8 cellular contexts compared by ENCODE assay signal in the genomic region with DNA sequence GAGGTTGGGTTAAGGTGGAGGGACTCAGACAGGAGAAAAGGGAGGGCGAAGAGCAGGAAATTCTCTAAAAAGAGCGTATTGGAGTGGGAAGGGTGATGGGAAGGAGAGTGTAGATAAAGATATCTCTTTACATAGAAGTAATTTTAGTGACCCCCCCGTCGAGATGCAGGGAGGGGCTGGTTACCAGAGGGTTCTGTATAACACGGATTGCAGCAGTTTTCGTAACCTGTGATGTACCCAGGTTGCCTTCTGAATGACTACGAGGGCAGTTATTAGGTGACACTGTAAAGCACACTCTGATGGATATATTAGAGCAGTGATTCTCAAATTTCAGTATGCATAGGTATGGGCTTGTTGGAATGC. TPM values are rescaled to one million over a fixed set of nuclear protein-coding genes. Genes with fewer than 3 reads are reported as not detected.
A peak's percentile ranks its signal among the peaks of the same experiment; 100 is the strongest.
DNase-seq lines count a peak whose midpoint lies in the region; ATAC-seq, FAIRE-seq and TF ChIP-seq lines count a peak whose summit lies in the region.

No MANE protein-coding gene starts in this region.

- no peak for FAIRE-seq in GM12878 (lab: Jason Lieb, UNC)

- no peak for TF ChIP-seq RAD21 in GM12878 (IDR thresholded peaks at IDR 0.05; ENCODE audit: insufficient read depth, low read depth, low read length)

- CTCF ChIA-PET in GM12878 (lab: Yijun Ruan, JAX), result interaction anchor here (1.3 to 2.8 kb wide), 3 partner anchors 12 to 142 kb away, joined by 3 to 11 read pairs (median 5); no protein-coding TSS in a partner anchor

- peaks cover 17% of the 10 kb centered on the region for H3K4me1 Mint-ChIP-seq in stimulated activated naive CD8-positive, alpha-beta T cell treated with anti-CD3 and anti-CD28 coated beads, Interleukin-15, Interleukin-2, amounts not matched to agents 100 ng/mL and 50 ng/mL, for 24 hours (ENCODE audit: low read depth)
- H3K4me1 Mint-ChIP-seq in mesothelial cell of epicardium, result peaks cover 13% of the 10 kb centered on the region

- no peaks in the 10 kb centered on the region for H3K4me1 ChIP-seq in GM12878 (ENCODE audit: control insufficient read depth, insufficient read depth, low read length)

- SMC1A ChIA-PET in GM12878 (lab: Charles Lee; ENCODE audit: uncharacterized antibody, unreplicated experiment), result interaction anchor here (0.8 to 1.3 kb wide), 6 partner anchors 11 to 243 kb away, joined by 3 to 4 read pairs (median 3); no protein-coding TSS in a partner anchor

- intact Hi-C loops in GM12878 (cut with micrococcal nuclease; ENCODE audit: unreplicated experiment), result no loop called here

- no peaks in the 10 kb centered on the region for H3K79me2 ChIP-seq in GM12878 (ENCODE audit: control insufficient read depth, insufficient read depth, low read length)

- no peak for DNase-seq in stimulated activated naive CD8-positive, alpha-beta T cell treated with anti-CD3 and anti-CD28 coated beads, Interleukin-15, Interleukin-2, amounts not matched to agents 100 U/mL and 50 U/mL, for 24 hours
- DNase-seq in GM12878 (ENCODE audit: low read depth, low spot score) (no peak), mesothelial cell of epicardium (ENCODE audit: low spot score in 2 of 2, unreplicated experiment in 2 of 2) (no peak), NCI-H146 treated with DMSO at 0.1 percent for 48 hours (lab: John Stamatoyannopoulos, UW; ENCODE audit: unreplicated experiment) (no peak)
- DNase-seq in activated CD4-positive, CD25-positive, alpha-beta regulatory T cell (lab: John Stamatoyannopoulos, UW), result no peak

- no peaks in the 10 kb centered on the region for H3K9me3 ChIP-seq in GM12878 (replicated peaks; ENCODE audit: control insufficient read depth, insufficient read depth, low read length)

- WGBS in GM12878 (ENCODE audit: insufficient coverage, insufficient replicate concordance, low lambda C conversion rate, missing lambda C conversion rate), result 2% methylated on average over 7 of the region's 7 CpGs

- RAD21 ChIA-PET in GM12878 (lab: Charles Lee; ENCODE audit: unreplicated experiment), result interaction anchor here (1.0 to 1.9 kb wide), 2 partner anchors 19 to 66 kb away, joined by 3 to 5 read pairs; no protein-coding TSS in a partner anchor

- peak overlapping the region; percentile 91 for H3K27ac Mint-ChIP-seq in stimulated activated naive CD8-positive, alpha-beta T cell treated with anti-CD3 and anti-CD28 coated beads, Interleukin-15, Interleukin-2, amounts not matched to agents 100 ng/mL and 50 ng/mL, for 24 hours
- H3K27ac Mint-ChIP-seq in mesothelial cell of epicardium, result peak overlapping the region; percentile 95

- H3K9ac ChIP-seq in GM12878 (ENCODE audit: control insufficient read depth, insufficient read depth, low read length), result peak overlapping the region; percentile 73; the same call in 1 of the 2 replicates

- no peaks in the 10 kb centered on the region for H3K27me3 Mint-ChIP-seq in stimulated activated naive CD8-positive, alpha-beta T cell treated with anti-CD3 and anti-CD28 coated beads, Interleukin-15, Interleukin-2, amounts not matched to agents 100 ng/mL and 50 ng/mL, for 24 hours
- no peaks in the 10 kb centered on the region for H3K27me3 Mint-ChIP-seq in mesothelial cell of epicardium (ENCODE audit: low read depth)

- H3K36me3 Mint-ChIP-seq in stimulated activated naive CD8-positive, alpha-beta T cell treated with anti-CD3 and anti-CD28 coated beads, Interleukin-15, Interleukin-2, amounts not matched to agents 100 ng/mL and 50 ng/mL, for 24 hours (ENCODE audit: low read depth), result no peaks in the 10 kb centered on the region
- peaks cover 1% of the 10 kb centered on the region for H3K36me3 Mint-ChIP-seq in mesothelial cell of epicardium

- no peak for ATAC-seq in stimulated activated naive CD8-positive, alpha-beta T cell treated with anti-CD3 and anti-CD28 coated beads, Interleukin-15, Interleukin-2, amounts not matched to agents 100 U/mL and 50 U/mL, for 24 hours
- ATAC-seq in GM12878 (no peak; the same call in 2 of the 3 replicates), GM21390 (IDR thresholded peaks at IDR 0.05; ENCODE audit: unreplicated experiment) (no peak), HG03108 (IDR thresholded peaks at IDR 0.05; ENCODE audit: unreplicated experiment) (no peak)

- H2AFZ ChIP-seq in GM12878 (ENCODE audit: control insufficient read depth, low read depth, low read length), result peak overlapping the region; percentile 83

- TF ChIP-seq POLR2A in GM12878 (IDR thresholded peaks at IDR 0.05; ENCODE audit: low read depth, low read length), result no peak

- peak overlapping the region; percentile 69 for H3K4me2 ChIP-seq in GM12878 (ENCODE audit: control insufficient read depth, insufficient read depth)

- no peaks in the 10 kb centered on the region for H4K20me1 ChIP-seq in GM12878 (ENCODE audit: control insufficient read depth, insufficient read depth)

- no peak for TF ChIP-seq CTCF in GM12878 (IDR thresholded peaks at IDR 0.05 in 2 of 3, conservative IDR thresholded peaks at IDR 0.05 in 1 of 3; ENCODE audit: control insufficient read depth in 2 of 3, extremely low read depth in 1 of 3, insufficient read depth in 1 of 3, low read depth in 3 of 3, low read length in 3 of 3)
- no peak for TF ChIP-seq CTCF in mesothelial cell of epicardium (IDR thresholded peaks at IDR 0.05; ENCODE audit: unreplicated experiment)

- no TSS peak for BruUV-seq in GM12878 (replicated peaks; lab: Mats Ljungman, UMichigan)

- H3K4me3 Mint-ChIP-seq in stimulated activated naive CD8-positive, alpha-beta T cell treated with anti-CD3 and anti-CD28 coated beads, Interleukin-15, Interleukin-2, amounts not matched to agents 100 ng/mL and 50 ng/mL, for 24 hours, result peak overlapping the region; percentile 98
- peak overlapping the region; percentile 89 for H3K4me3 Mint-ChIP-seq in mesothelial cell of epicardium

- H3K4me3 ChIP-seq in GM12878, result peak overlapping the region; percentile 91

- H3K27me3 ChIP-seq in GM12878 (replicated peaks in 1 of 2; ENCODE audit: control insufficient read depth in 2 of 2, insufficient read depth in 2 of 2, low read length in 1 of 2), result no peaks in the 10 kb centered on the region

- no peak for TF ChIP-seq EP300 in GM12878 (IDR thresholded peaks at IDR 0.05; ENCODE audit: borderline replicate concordance in 1 of 2, control insufficient read depth in 1 of 2, low read depth in 2 of 2, low read length in 2 of 2)

- H3K27ac ChIP-seq in GM12878 (ENCODE audit: control insufficient read depth, insufficient read depth), result no peak overlapping the region

- H3K36me3 ChIP-seq in GM12878 (ENCODE audit: control insufficient read depth in 2 of 2, insufficient read depth in 2 of 2, low read length in 1 of 2), result no peaks in the 10 kb centered on the region

- in situ Hi-C loops in GM12878 (cut with MboI), result no loop called here

- H3K9me3 Mint-ChIP-seq in stimulated activated naive CD8-positive, alpha-beta T cell treated with anti-CD3 and anti-CD28 coated beads, Interleukin-15, Interleukin-2, amounts not matched to agents 100 ng/mL and 50 ng/mL, for 24 hours, result no peaks in the 10 kb centered on the region
- no peaks in the 10 kb centered on the region for H3K9me3 Mint-ChIP-seq in mesothelial cell of epicardium

- POLR2A ChIA-PET in GM12878 (lab: Charles Lee), result no interaction called here

RNA-seq across cellular contexts. Expression of a gene that starts 0.4 kb away (rescaled TPM):
- 6.4 and 9.8 TPM in 2 replicates for total RNA-seq in GM12878 (2013; cell fraction: nucleolus; rRNA removed)
- total RNA-seq in GM12878 (2014; rRNA removed) (2.4 and 2.7 TPM in 2 replicates), GM12878 (2014; rRNA removed; fragmentation: Illumina TruSeq; extraction: Trizol) (4.2 TPM in 2 replicates), GM12878 (2021) (6.7 and 7.7 TPM in 2 replicates), mesothelial cell of epicardium (13.3 to 13.8 TPM (median 13.4 TPM) in 3 replicates)
- 3.7 TPM for polyA plus RNA-seq in GM12878 (2011; ENCODE audit: low read depth)
- polyA plus RNA-seq in GM12878 (2011; rRNA removed) (4.3 and 7.9 TPM in 2 replicates), GM12878 (2014; fragmentation: Illumina TruSeq; extraction: Trizol) (5.5 and 7.0 TPM in 2 replicates), GM12878 (2014; fragmentation: Nextera tagmentation; extraction: Ambion mirVana) (10 to 100 TPM; 11.5 to 18.2 TPM), GM12878 (2014; rRNA removed) (1.4 and 2.6 TPM in 2 replicates), GM12878 (2016; fragmentation: Nextera tagmentation; extraction: Ambion mirVana) (10 to 100 TPM; 10.0 to 15.9 TPM)
- 1.4 and 1.8 TPM in 2 replicates for polyA plus RNA-seq in GM12878 (2011; cell fraction: cytosol; rRNA removed)
- 1.3 and 1.8 TPM in 2 replicates for polyA plus RNA-seq in GM12878 (2011; cell fraction: nucleus; rRNA removed)
- polyA plus RNA-seq in GM12878 (2012), result 1.6 and 2.6 TPM in 2 replicates
- polyA minus RNA-seq in GM12878 (2011; rRNA and poly(A)+ RNA removed), result 0.88 and 1.9 TPM in 2 replicates
- polyA minus RNA-seq in GM12878 (2011; cell fraction: cytosol; rRNA and poly(A)+ RNA removed), result 2.0 and 2.7 TPM in 2 replicates
- polyA minus RNA-seq in GM12878 (2011; cell fraction: nucleus; rRNA and poly(A)+ RNA removed), result 0.48 and 0.77 TPM in 2 replicates

RNA-seq across cellular contexts. Expression of a gene that starts 32.9 kb away (rescaled TPM):
- total RNA-seq in GM12878 (2013; cell fraction: nucleolus; rRNA removed), result not detected in 2 replicates
- total RNA-seq in GM12878 (2014; rRNA removed) (not detected in 2 replicates), GM12878 (2014; rRNA removed; fragmentation: Illumina TruSeq; extraction: Trizol) (not detected in 2 replicates), GM12878 (2021) (not detected in 2 replicates), mesothelial cell of epicardium (not detected in 3 replicates)
- polyA plus RNA-seq in GM12878 (2011; ENCODE audit: low read depth), result not detected
- polyA plus RNA-seq in GM12878 (2011; rRNA removed) (not detected in 2 replicates), GM12878 (2014; fragmentation: Illumina TruSeq; extraction: Trizol) (not detected in 2 replicates), GM12878 (2014; fragmentation: Nextera tagmentation; extraction: Ambion mirVana) (not detected), GM12878 (2014; rRNA removed) (not detected in 2 replicates), GM12878 (2016; fragmentation: Nextera tagmentation; extraction: Ambion mirVana) (not detected)
- polyA plus RNA-seq in GM12878 (2011; cell fraction: cytosol; rRNA removed), result not detected in 2 replicates
- polyA plus RNA-seq in GM12878 (2011; cell fraction: nucleus; rRNA removed), result not detected in 2 replicates
- not detected in 2 replicates for polyA plus RNA-seq in GM12878 (2012)
- polyA minus RNA-seq in GM12878 (2011; rRNA and poly(A)+ RNA removed), result not detected in 2 replicates
- not detected in 2 replicates for polyA minus RNA-seq in GM12878 (2011; cell fraction: cytosol; rRNA and poly(A)+ RNA removed)
- polyA minus RNA-seq in GM12878 (2011; cell fraction: nucleus; rRNA and poly(A)+ RNA removed), result 0.57 TPM in 1 of 2 replicates, not detected in the other

RNA-seq across cellular contexts. Expression of a gene that starts 53.6 kb away (rescaled TPM):
- total RNA-seq in GM12878 (2013; cell fraction: nucleolus; rRNA removed), result 1.4 and 2.1 TPM in 2 replicates
- 3.5 and 3.8 TPM in 2 replicates for total RNA-seq in GM12878 (2014; rRNA removed)
- total RNA-seq in GM12878 (2014; rRNA removed; fragmentation: Illumina TruSeq; extraction: Trizol), result 2.0 and 2.1 TPM in 2 replicates
- total RNA-seq in GM12878 (2021), result 1.9 and 2.2 TPM in 2 replicates
- polyA plus RNA-seq in GM12878 (2011; ENCODE audit: low read depth), result 0.33 TPM
- polyA plus RNA-seq in GM12878 (2011; rRNA removed), result 1.4 and 1.8 TPM in 2 replicates
- polyA plus RNA-seq in GM12878 (2011; cell fraction: cytosol; rRNA removed), result 1.8 and 1.9 TPM in 2 replicates
- polyA plus RNA-seq in GM12878 (2011; cell fraction: nucleus; rRNA removed), result 1.2 and 1.4 TPM in 2 replicates
- 0.58 and 0.76 TPM in 2 replicates for polyA plus RNA-seq in GM12878 (2012)
- 1.8 and 2.1 TPM in 2 replicates for polyA plus RNA-seq in GM12878 (2014; fragmentation: Illumina TruSeq; extraction: Trizol)
- under 1 TPM; 0.68 to 0.86 TPM for polyA plus RNA-seq in GM12878 (2014; fragmentation: Nextera tagmentation; extraction: Ambion mirVana)
- 2.9 and 3.3 TPM in 2 replicates for polyA plus RNA-seq in GM12878 (2014; rRNA removed)
- polyA plus RNA-seq in GM12878 (2016; fragmentation: Nextera tagmentation; extraction: Ambion mirVana), result 1 to 10 TPM; 2.2 to 2.9 TPM
- 0.80 and 1.0 TPM in 2 replicates for polyA minus RNA-seq in GM12878 (2011; rRNA and poly(A)+ RNA removed)
- polyA minus RNA-seq in GM12878 (2011; cell fraction: cytosol; rRNA and poly(A)+ RNA removed), result 0.52 TPM in 1 of 2 replicates, not detected in the other
- polyA minus RNA-seq in GM12878 (2011; cell fraction: nucleus; rRNA and poly(A)+ RNA removed), result 0.73 and 0.86 TPM in 2 replicates
- total RNA-seq in mesothelial cell of epicardium, result 1.4 to 1.6 TPM (median 1.5 TPM) in 3 replicates
